ENCODE assay signal across 1 cellular context in the genomic region with DNA sequence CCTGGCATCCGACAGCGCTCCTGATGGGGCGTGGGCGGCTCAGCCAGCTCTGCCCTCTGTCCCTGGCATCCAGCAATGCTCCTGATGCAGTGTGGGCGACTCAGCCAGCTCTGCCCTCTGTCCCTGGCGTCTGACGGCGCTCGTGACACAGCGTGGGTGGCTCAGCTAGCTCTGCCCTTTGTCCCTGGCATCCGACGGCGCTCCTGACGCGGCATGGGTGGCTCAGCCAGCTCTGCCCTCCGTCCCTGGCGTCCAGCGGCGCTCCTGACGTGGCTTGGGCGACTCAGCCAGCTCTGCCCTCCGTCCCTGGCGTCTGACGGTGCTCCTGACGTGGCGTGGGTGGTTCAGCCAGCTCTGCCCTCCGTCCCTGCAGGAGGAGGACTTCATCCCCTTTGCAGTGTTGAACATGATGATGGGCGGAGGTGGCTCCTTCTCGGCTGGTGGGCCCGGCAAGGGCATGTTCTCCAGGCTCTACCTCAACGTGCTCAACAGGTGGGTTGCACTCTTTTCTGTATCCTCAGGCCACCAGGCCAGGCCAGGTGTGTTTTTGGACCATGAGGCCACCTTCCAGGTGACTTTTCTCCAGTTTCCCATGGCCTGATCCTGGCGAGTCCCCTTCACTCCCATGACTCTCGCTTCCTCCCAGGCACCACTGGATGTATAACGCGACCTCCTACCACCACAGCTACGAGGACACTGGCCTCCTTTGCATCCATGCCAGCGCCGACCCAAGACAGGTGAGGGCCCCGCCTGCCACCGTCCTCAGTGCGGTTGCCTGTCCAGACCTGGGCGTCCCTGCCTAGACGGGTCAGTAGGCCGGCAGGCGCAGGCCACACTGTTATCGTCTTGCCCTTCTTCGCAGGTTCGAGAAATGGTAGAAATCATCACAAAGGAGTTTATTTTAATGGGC.
TF ChIP-seq lines count a peak whose summit lies in the region.

No MANE protein-coding gene starts in this region.

TF ChIP-seq in K562, 482 proteins besides CTCF, POLR2A, EP300 and RAD21:
- TF ChIP-seq POLR2G (IDR thresholded peaks at IDR 0.05; ENCODE audit: low read depth, low read length): peak; percentile 60
- TF ChIP-seq ZNF584 (CRISPR knock-in tag; IDR thresholded peaks at IDR 0.05; ENCODE audit: low read depth): no peak
- no peak for TF ChIP-seq NFATC3 (IDR thresholded peaks at IDR 0.05)
- 0 out of 2 replicates have a peak, but pooled peaks have one; percentile 38 for TF ChIP-seq IRF2 (CRISPR knock-in tag; IDR thresholded peaks at IDR 0.05)
- peak; percentile 30 for TF ChIP-seq RBM22 (IDR thresholded peaks at IDR 0.05; ENCODE audit: low read depth, low read length, poor library complexity, severe bottlenecking)
- TF ChIP-seq RBFOX2 (IDR thresholded peaks at IDR 0.05; ENCODE audit: low read depth, low read length): peak; percentile 65
